22 cellular contexts compared by ENCODE assay signal in genomic region chr7:101875215-101875846, GRCh38. TPM values are rescaled to one million over a fixed set of nuclear protein-coding genes. Genes with fewer than 3 reads are reported as not detected.
DNase-seq lines count a peak whose midpoint lies in the region; ATAC-seq and TF ChIP-seq lines count a peak whose summit lies in the region.
"Had no signal": no experiment of that assay in that cellular context is flagged by ENCODE, and none has a peak within 500 bp of the region (broad histone marks: within the 10 kb centered on the region; RNA-seq: fewer than 3 reads in every experiment).

No MANE protein-coding gene starts in this region.

- intact Hi-C loops in IMR-90 (cut with micrococcal nuclease) (no loop called here), ascending aorta (cut with DNase I) (no loop called here), PC-9 (cut with micrococcal nuclease; ENCODE audit: unreplicated experiment) (no loop called here)

- H3K4me1 Mint-ChIP-seq in endodermal cell = peaks cover 54% of the 10 kb centered on the region
- H3K4me1 Mint-ChIP-seq: activated CD4-positive, alpha-beta T cell treated with anti-CD3 and anti-CD28 coated beads, Interleukin-2, amount 10 ng/mL, durations not matched to agents 24 days and 14 days had no signal

- no peak for ATAC-seq in IMR-90 (ENCODE audit: low read depth)
- no peak for ATAC-seq in GM18861 (IDR thresholded peaks at IDR 0.05; ENCODE audit: unreplicated experiment)
- no peak for ATAC-seq in HG02885 (IDR thresholded peaks at IDR 0.05; ENCODE audit: poor library complexity, unreplicated experiment)
- ATAC-seq: mucosa of descending colon had no signal

- peaks cover 10% of the 10 kb centered on the region for H3K4me1 ChIP-seq in IMR-90 (ENCODE audit: control insufficient read depth, insufficient read depth, low read length)
- peaks cover 7% of the 10 kb centered on the region for H3K4me1 ChIP-seq in endodermal cell (ENCODE audit: control insufficient read depth, insufficient read depth, low read length)
- peaks cover 12% of the 10 kb centered on the region for H3K4me1 ChIP-seq in mesenchymal stem cell (ENCODE audit: control insufficient read depth, insufficient read depth, low read depth, low read length)
- peaks cover 0 to 5% of the 10 kb centered on the region in 2 donors for H3K4me1 ChIP-seq in ascending aorta
- H3K4me1 ChIP-seq in PC-9 (replicated peaks; ENCODE audit: insufficient read depth) = peaks cover 28% of the 10 kb centered on the region

- CTCF ChIA-PET in IMR-90 (lab: Yijun Ruan, JAX) (no interaction called here), PC-9 (lab: Charles Lee) (no interaction called here)

- H4K20me1 ChIP-seq in IMR-90 (ENCODE audit: insufficient read depth, low read length) (peaks cover 16% of the 10 kb centered on the region), PC-9 (ENCODE audit: insufficient read depth) (no peaks in the 10 kb centered on the region; the same call in 1 of the 2 replicates)

- H3K4me3 Mint-ChIP-seq in endodermal cell = no peak overlapping the region
- H3K4me3 Mint-ChIP-seq: activated CD4-positive, alpha-beta T cell treated with anti-CD3 and anti-CD28 coated beads, Interleukin-2, amount 10 ng/mL, durations not matched to agents 24 days and 14 days had no signal

- H3K79me2 ChIP-seq in PC-9 (ENCODE audit: low read depth) = peaks cover 65% of the 10 kb centered on the region

- H3K4ac ChIP-seq in IMR-90 (ENCODE audit: low read depth, low read length) (no peak overlapping the region), mesenchymal stem cell (ENCODE audit: low read depth in 1 of 2, low read length in 2 of 2) (peak overlapping the region in 1 of 2 experiments; percentile 64)

- H3K36me3 Mint-ChIP-seq in endodermal cell (ENCODE audit: low read depth) = peaks cover 9% of the 10 kb centered on the region

- no CpG with 5 or more reads among the region's 12 CpGs for WGBS in IMR-90 (ENCODE audit: extremely low coverage in 2 of 2, insufficient read length in 1 of 2), 2 experiments
- WGBS in endodermal cell (ENCODE audit: insufficient coverage in 1 of 2, insufficient read length in 1 of 2), 2 experiments = 84 to 90% methylated on average over 4 to 12 of the region's 12 CpGs
- WGBS in mesenchymal stem cell = 93% methylated on average over 11 of the region's 12 CpGs

- H4K91ac ChIP-seq in IMR-90 (ENCODE audit: insufficient read depth, low read depth, low read length) (peak overlapping the region; percentile 18; the same call in 1 of the 2 replicates), mesenchymal stem cell (ENCODE audit: low read length) (no peak overlapping the region)

- H3K36me3 ChIP-seq in IMR-90 (ENCODE audit: control insufficient read depth, insufficient read depth, low read length) (no peaks in the 10 kb centered on the region; the same call in 1 of the 2 replicates), endodermal cell (ENCODE audit: control insufficient read depth, insufficient read depth, low read length) (no peaks in the 10 kb centered on the region), mesenchymal stem cell (ENCODE audit: control insufficient read depth in 1 of 2, insufficient read depth in 2 of 2, low read depth in 1 of 2, low read length in 2 of 2) (peaks cover 0 to 5% of the 10 kb centered on the region in 2 experiments), ascending aorta (no peaks in the 10 kb centered on the region), PC-9 (ENCODE audit: low read depth) (no peaks in the 10 kb centered on the region)
- H3K36me3 ChIP-seq: adrenal gland, Peyer's patch had no signal

- TF ChIP-seq CTCF in IMR-90 (conservative IDR thresholded peaks at IDR 0.05; ENCODE audit: low read depth, low read length) (no peak), endodermal cell (conservative IDR thresholded peaks at IDR 0.05) (no peak), ascending aorta (IDR thresholded peaks at IDR 0.05) (no peak), PC-9 (conservative IDR thresholded peaks at IDR 0.05) (no peak)

- peak overlapping the region; percentile 60 for H3K27ac Mint-ChIP-seq in endodermal cell
- H3K27ac Mint-ChIP-seq: activated CD4-positive, alpha-beta T cell treated with anti-CD3 and anti-CD28 coated beads, Interleukin-2, amount 10 ng/mL, durations not matched to agents 24 days and 14 days had no signal

- in situ Hi-C loops in IMR-90 (cut with MboI; ENCODE audit: low sequenced_read_pairs) = no loop called here

- peaks cover 7% of the 10 kb centered on the region for H3K9me1 ChIP-seq in IMR-90 (ENCODE audit: insufficient read depth, low read length)

- no peak overlapping the region for H3K4me2 ChIP-seq in IMR-90 (ENCODE audit: low read depth, low read length)
- H3K4me2 ChIP-seq in mesenchymal stem cell (ENCODE audit: low read length, poor library complexity, severe bottlenecking) = no peak overlapping the region
- H3K4me2 ChIP-seq in PC-9 = no peak overlapping the region

- POLR2A ChIA-PET in IMR-90 (lab: Charles Lee; ENCODE audit: unreplicated experiment) = no interaction called here
- POLR2A ChIA-PET in PC-9 (lab: Charles Lee; ENCODE audit: unreplicated experiment) = interaction anchor here (0.6 kb wide), 1 partner anchor 31 kb away, joined by 3 read pairs; no protein-coding TSS in a partner anchor

- H2AK9ac ChIP-seq in IMR-90 (replicated peaks; ENCODE audit: low read depth, low read length, poor library complexity) = no peak overlapping the region

- H3K9me2 ChIP-seq in PC-9 (ENCODE audit: insufficient read depth) = no peaks in the 10 kb centered on the region

- no peak overlapping the region for H3K9ac ChIP-seq in IMR-90 (ENCODE audit: low read depth, low read length)
- H3K9ac ChIP-seq in endodermal cell (ENCODE audit: extremely low read depth, low read length, poor library complexity, severe bottlenecking) = no peak overlapping the region
- no peak overlapping the region for H3K9ac ChIP-seq in mesenchymal stem cell (ENCODE audit: low read length)

- H3K14ac ChIP-seq in IMR-90 (replicated peaks; ENCODE audit: low read depth, low read length) (0 out of 2 replicates have a peak overlapping the region, but pooled peaks have one; percentile 33), mesenchymal stem cell (ENCODE audit: low read length in 2 of 2) (no peak overlapping the region)

- no peak for TF ChIP-seq RAD21 in IMR-90 (IDR thresholded peaks at IDR 0.05; ENCODE audit: low read length)

- H3K79me1 ChIP-seq in IMR-90 (ENCODE audit: low read depth in 1 of 2, low read length in 2 of 2) (peaks cover 13 to 70% of the 10 kb centered on the region in 2 experiments), mesenchymal stem cell (replicated peaks; ENCODE audit: low read length, poor library complexity, severe bottlenecking) (peaks cover 42% of the 10 kb centered on the region)

- H2BK5ac ChIP-seq in IMR-90 (ENCODE audit: low read depth, low read length, poor library complexity, severe bottlenecking) (no peak overlapping the region), mesenchymal stem cell (ENCODE audit: low read depth, low read length, poor library complexity, severe bottlenecking) (no peak overlapping the region)

- H3K27ac ChIP-seq in IMR-90 (ENCODE audit: insufficient read depth, low read length) (no peak overlapping the region), endodermal cell (ENCODE audit: low read depth, low read length) (no peak overlapping the region), mesenchymal stem cell (ENCODE audit: low read length, poor library complexity, severe bottlenecking) (no peak overlapping the region), ascending aorta (no peak overlapping the region), PC-9 (no peak overlapping the region)
- H3K27ac ChIP-seq: adrenal gland, neutrophil, Peyer's patch had no signal

- H2BK120ac ChIP-seq in IMR-90 (ENCODE audit: low read depth, low read length) = no peak overlapping the region
- H2BK120ac ChIP-seq in mesenchymal stem cell (ENCODE audit: low read depth, low read length) = no peak overlapping the region

- H3K27me3 Mint-ChIP-seq in endodermal cell (ENCODE audit: insufficient read depth) = no peaks in the 10 kb centered on the region
- H3K27me3 Mint-ChIP-seq: activated CD4-positive, alpha-beta T cell treated with anti-CD3 and anti-CD28 coated beads, Interleukin-2, amount 10 ng/mL, durations not matched to agents 24 days and 14 days had no signal

- BruUV-seq in IMR-90 (replicated peaks; lab: Mats Ljungman, UMichigan) (no TSS peak), PC-9 (replicated peaks; lab: Mats Ljungman, UMichigan) (no TSS peak)

- peak overlapping the region; percentile 83; the same call in 1 of the 2 replicates for H4K5ac ChIP-seq in IMR-90 (ENCODE audit: low read depth, low read length)

- H3K27me3 ChIP-seq in IMR-90 (ENCODE audit: control insufficient read depth, insufficient read depth, low read length) = no peaks in the 10 kb centered on the region
- no peaks in the 10 kb centered on the region for H3K27me3 ChIP-seq in endodermal cell (ENCODE audit: control insufficient read depth, insufficient read depth, low read length, poor library complexity, severe bottlenecking)
- no peaks in the 10 kb centered on the region for H3K27me3 ChIP-seq in mesenchymal stem cell (ENCODE audit: control insufficient read depth in 1 of 2, insufficient read depth in 1 of 2, low read length in 2 of 2)
- no peaks in the 10 kb centered on the region for H3K27me3 ChIP-seq in ascending aorta
- no peaks in the 10 kb centered on the region for H3K27me3 ChIP-seq in PC-9 (ENCODE audit: insufficient read depth, low read depth)
- H3K27me3 ChIP-seq: adrenal gland, neutrophil, Peyer's patch had no signal

- H3F3A ChIP-seq in PC-9 (ENCODE audit: insufficient read depth, low read depth) = peaks cover 11% of the 10 kb centered on the region

- H3K56ac ChIP-seq in IMR-90 (ENCODE audit: extremely low read depth, insufficient read depth, low read length) = no peak overlapping the region

- no peak for TF ChIP-seq POLR2A in IMR-90 (IDR thresholded peaks at IDR 0.05; ENCODE audit: low read depth, low read length)

- H4K8ac ChIP-seq in IMR-90 (ENCODE audit: low read depth in 2 of 2, low read length in 2 of 2) (peak overlapping the region in 1 of 2 experiments; percentile 4; a peak in 1 of 4 replicates), mesenchymal stem cell (ENCODE audit: low read length) (no peak overlapping the region)

- peak overlapping the region; percentile 34 to 63 for H2BK12ac ChIP-seq in mesenchymal stem cell (ENCODE audit: low read length in 2 of 2)

- dilution Hi-C loops in IMR-90 (cut with HindIII; ENCODE audit: low sequenced_read_pairs, unreplicated experiment) = no loop called here

- no peak for DNase-seq in IMR-90
- DNase-seq in endodermal cell = no peak
- DNase-seq in mesenchymal stem cell = no peak
- peak; percentile 44 for DNase-seq in superior temporal gyrus (ENCODE audit: extremely low spot score)
- DNase-seq in ascending aorta (ENCODE audit: low spot score in 2 of 2) = no peak
- DNase-seq in PC-9 = no peak
- DNase-seq: activated CD4-positive, alpha-beta T cell treated with anti-CD3 and anti-CD28 coated beads, Interleukin-2, amount 10 ng/mL, durations not matched to agents 24 days and 14 days; activated effector memory CD4-positive, alpha-beta T cell treated with Interleukin-2 at 50 U/mL for 16 hours; adrenal gland; central memory CD4-positive, alpha-beta T cell; effector CD4-positive, alpha-beta T cell; head of caudate nucleus; kidney; mucosa of descending colon; NCI-H1105 treated with DMSO at 0.1 percent for 48 hours; NCI-H2171; NCI-H774; Peyer's patch; stimulated activated CD4-positive, alpha-beta T cell treated with anti-CD3 and anti-CD28 coated beads, Interleukin-2, amount 100 ng/mL, for 48 hours had no signal

- H3K9me3 ChIP-seq in IMR-90 (ENCODE audit: control insufficient read depth, insufficient read depth, low read length) (no peaks in the 10 kb centered on the region), endodermal cell (ENCODE audit: control insufficient read depth, low read length) (no peaks in the 10 kb centered on the region), mesenchymal stem cell (ENCODE audit: control insufficient read depth, low read length) (no peaks in the 10 kb centered on the region), ascending aorta (no peaks in the 10 kb centered on the region), PC-9 (ENCODE audit: insufficient read depth, low read depth) (no peaks in the 10 kb centered on the region)
- H3K9me3 ChIP-seq: adrenal gland, mucosa of descending colon, neutrophil, Peyer's patch had no signal

- H3K4me3 ChIP-seq in IMR-90 (ENCODE audit: insufficient read depth, low read depth, low read length) = no peak overlapping the region
- no peak overlapping the region for H3K4me3 ChIP-seq in endodermal cell (ENCODE audit: low read length)
- H3K4me3 ChIP-seq in mesenchymal stem cell (ENCODE audit: insufficient read depth in 1 of 2, low read depth in 1 of 2, low read length in 2 of 2) = no peak overlapping the region
- no peak overlapping the region for H3K4me3 ChIP-seq in ascending aorta
- no peak overlapping the region for H3K4me3 ChIP-seq in PC-9
- H3K4me3 ChIP-seq: adrenal gland, mucosa of descending colon, Peyer's patch had no signal

- peak overlapping the region; percentile 14; the same call in 1 of the 2 replicates for H3K18ac ChIP-seq in IMR-90 (ENCODE audit: low read depth, low read length)
- no peak overlapping the region for H3K18ac ChIP-seq in mesenchymal stem cell (ENCODE audit: low read depth in 1 of 2, low read length in 2 of 2)

- 0 out of 2 replicates have a peak overlapping the region, but pooled peaks have one; percentile 3 for H2BK20ac ChIP-seq in IMR-90 (ENCODE audit: low read depth, low read length)

- no peak overlapping the region for H2AFZ ChIP-seq in IMR-90 (replicated peaks; ENCODE audit: low read length, poor library complexity)
- no peak overlapping the region for H2AFZ ChIP-seq in mesenchymal stem cell (ENCODE audit: low read depth, low read length)
- H2AFZ ChIP-seq in PC-9 = no peak overlapping the region

- H3K9me3 Mint-ChIP-seq in endodermal cell = no peaks in the 10 kb centered on the region
- H3K9me3 Mint-ChIP-seq: activated CD4-positive, alpha-beta T cell treated with anti-CD3 and anti-CD28 coated beads, Interleukin-2, amount 10 ng/mL, durations not matched to agents 24 days and 14 days had no signal

- H2AK5ac ChIP-seq in IMR-90 (ENCODE audit: low read depth, low read length) (peak overlapping the region; percentile 36; the same call in 1 of the 2 replicates), mesenchymal stem cell (ENCODE audit: low read length, severe bottlenecking) (peak overlapping the region; percentile 88)

- H2BK15ac ChIP-seq in IMR-90 (ENCODE audit: low read depth, low read length) (no peak overlapping the region), mesenchymal stem cell (ENCODE audit: low read depth, poor library complexity, severe bottlenecking) (no peak overlapping the region)

- H3K23ac ChIP-seq in IMR-90 (ENCODE audit: low read depth, low read length) = peak overlapping the region; percentile 43; the same call in 1 of the 2 replicates
- peak overlapping the region in 1 of 2 experiments; percentile 49 for H3K23ac ChIP-seq in mesenchymal stem cell (ENCODE audit: low read length in 2 of 2)

RNA-seq across cellular contexts. Expression of gene CUX1, which starts 57.9 kb away (rescaled TPM):
- total RNA-seq in IMR-90 (2012; rRNA removed) (19.7 TPM in 2 replicates), endodermal cell (100 to 1,000 TPM in 1 of 2 donors, 10 to 100 TPM in 1; 85.1 to 108 TPM), ascending aorta (101 TPM), PC-9 (2021) (79.8 and 83.3 TPM in 2 replicates)
- polyA plus RNA-seq in IMR-90 (2012; rRNA removed) = 45.2 and 46.4 TPM in 2 replicates
- 45.4 and 65.3 TPM in 2 replicates for polyA plus RNA-seq in IMR-90 (2012; cell fraction: cytosol; rRNA removed)
- 19.7 and 27.9 TPM in 2 replicates for polyA plus RNA-seq in IMR-90 (2012; cell fraction: nucleus; rRNA removed; ENCODE audit: low replicate concordance)
- polyA plus RNA-seq in endodermal cell (2013, experiment 1 of 2) = 49.5 TPM
- 50.8 TPM for polyA plus RNA-seq in endodermal cell (2013, experiment 2 of 2)
- polyA plus RNA-seq in mesenchymal stem cell (2013, experiment 1 of 2) = 62.6 TPM
- 60.3 TPM for polyA plus RNA-seq in mesenchymal stem cell (2013, experiment 2 of 2)
